ENCODE assay signal across 8 cellular contexts in genomic region chr15:73240864-73241499, GRCh38.
DNase-seq lines count a peak whose midpoint lies in the region; ATAC-seq and TF ChIP-seq lines count a peak whose summit lies in the region.

No MANE protein-coding gene starts in this region.

- no peak overlapping the region for H4K5ac ChIP-seq in mesendoderm (ENCODE audit: low read length)

- POLR2A ChIA-PET in activated CD8-positive, alpha-beta T cell treated with anti-CD3 and anti-CD28 coated beads, Interleukin-2, amount 10 ng/mL, durations not matched to agents 7 days and 5 days (lab: Charles Lee): no interaction called here

- no peak overlapping the region for H3K4me2 ChIP-seq in mesendoderm (ENCODE audit: low read length)

- no peak overlapping the region for H3K27ac ChIP-seq in mesendoderm (ENCODE audit: low read depth, low read length)

- H3K4ac ChIP-seq in mesendoderm (ENCODE audit: low read depth, low read length): no peak overlapping the region

- no peaks in the 10 kb centered on the region for H3K27me3 ChIP-seq in mesendoderm (ENCODE audit: insufficient read depth, low read length, poor library complexity)

- H3K4me1 ChIP-seq in mesendoderm (ENCODE audit: control insufficient read depth, low read depth, low read length): no peaks in the 10 kb centered on the region

- no peak overlapping the region for H3K23ac ChIP-seq in mesendoderm (ENCODE audit: low read length)

- DNase-seq in AG09319 (ENCODE audit: extremely low read depth, low read depth) (peak; percentile 27), NCI-H82 treated with DMSO at 0.1 percent for 48 hours (lab: John Stamatoyannopoulos, UW; ENCODE audit: unreplicated experiment) (peak; percentile 4), mesendoderm (peak; percentile 73)
- peak; percentile 83 for DNase-seq in activated CD8-positive, alpha-beta T cell treated with anti-CD3 and anti-CD28 coated beads, Interleukin-2, amount 10 ng/mL, durations not matched to agents 7 days and 5 days
- peak; percentile 71 to 79 (median 73) for DNase-seq in effector memory CD8-positive, alpha-beta T cell
- peak; percentile 60 for DNase-seq in stimulated activated CD8-positive, alpha-beta memory T cell treated with anti-CD3 and anti-CD28 coated beads, Interleukin-4, amount 100 ng/mL, for 24 hours (ENCODE audit: low read depth)

- H2BK120ac ChIP-seq in mesendoderm (ENCODE audit: low read depth, low read length): no peak overlapping the region

- H3K4me3 Mint-ChIP-seq in activated CD8-positive, alpha-beta T cell treated with anti-CD3 and anti-CD28 coated beads, Interleukin-2, amount 10 ng/mL, durations not matched to agents 7 days and 5 days: no peak overlapping the region
- no peak overlapping the region for H3K4me3 Mint-ChIP-seq in effector memory CD8-positive, alpha-beta T cell

- H3K56ac ChIP-seq in mesendoderm (ENCODE audit: low read length): no peak overlapping the region

- peaks cover 5% of the 10 kb centered on the region for H3K27me3 Mint-ChIP-seq in activated CD8-positive, alpha-beta T cell treated with anti-CD3 and anti-CD28 coated beads, Interleukin-2, amount 10 ng/mL, durations not matched to agents 7 days and 5 days (ENCODE audit: low read depth)
- no peaks in the 10 kb centered on the region for H3K27me3 Mint-ChIP-seq in effector memory CD8-positive, alpha-beta T cell

- no peak overlapping the region for H2BK15ac ChIP-seq in mesendoderm (replicated peaks; ENCODE audit: low read depth)

- no peaks in the 10 kb centered on the region for H3K9me3 Mint-ChIP-seq in activated CD8-positive, alpha-beta T cell treated with anti-CD3 and anti-CD28 coated beads, Interleukin-2, amount 10 ng/mL, durations not matched to agents 7 days and 5 days (ENCODE audit: insufficient read depth)
- H3K9me3 Mint-ChIP-seq in effector memory CD8-positive, alpha-beta T cell: no peaks in the 10 kb centered on the region

- H3K4me3 ChIP-seq in mesendoderm (ENCODE audit: low read length): no peak overlapping the region

- no peaks in the 10 kb centered on the region for H3K79me2 ChIP-seq in mesendoderm (ENCODE audit: control insufficient read depth, insufficient read depth, low read length)

- H3K36me3 Mint-ChIP-seq in activated CD8-positive, alpha-beta T cell treated with anti-CD3 and anti-CD28 coated beads, Interleukin-2, amount 10 ng/mL, durations not matched to agents 7 days and 5 days (ENCODE audit: low read depth): no peaks in the 10 kb centered on the region
- H3K36me3 Mint-ChIP-seq in effector memory CD8-positive, alpha-beta T cell (ENCODE audit: insufficient read depth): no peaks in the 10 kb centered on the region

- H4K8ac ChIP-seq in mesendoderm (ENCODE audit: low read depth, low read length): no peak overlapping the region

- no peak overlapping the region for H2BK5ac ChIP-seq in mesendoderm (ENCODE audit: low read length)

- CTCF ChIA-PET in activated CD8-positive, alpha-beta T cell treated with anti-CD3 and anti-CD28 coated beads, Interleukin-2, amount 10 ng/mL, durations not matched to agents 7 days and 5 days (lab: Charles Lee): interaction anchor here (0.9 to 10.1 kb wide), 29 partner anchors 9 to 547 kb away, joined by 3 to 100 read pairs (median 4); no protein-coding TSS in a partner anchor

- H2AK5ac ChIP-seq in mesendoderm (ENCODE audit: low read length): no peak overlapping the region

- no CpG with 5 or more reads among the region's 4 CpGs for WGBS in mesendoderm (ENCODE audit: extremely low coverage, insufficient coverage, low lambda C conversion rate)

- H3K27ac Mint-ChIP-seq in activated CD8-positive, alpha-beta T cell treated with anti-CD3 and anti-CD28 coated beads, Interleukin-2, amount 10 ng/mL, durations not matched to agents 7 days and 5 days: no peak overlapping the region
- peak overlapping the region in 1 of 2 donors; percentile 1 for H3K27ac Mint-ChIP-seq in effector memory CD8-positive, alpha-beta T cell

- peak; percentile 67 for ATAC-seq in GM21737 (IDR thresholded peaks at IDR 0.05; ENCODE audit: unreplicated experiment)
- peak; percentile 51 for ATAC-seq in activated CD8-positive, alpha-beta T cell treated with anti-CD3 and anti-CD28 coated beads, Interleukin-2, amount 10 ng/mL, durations not matched to agents 7 days and 5 days
- ATAC-seq in effector memory CD8-positive, alpha-beta T cell (replicated peaks): peak; percentile 62
- ATAC-seq in HG03469 (IDR thresholded peaks at IDR 0.05; ENCODE audit: unreplicated experiment): no peak

- H3K79me1 ChIP-seq in mesendoderm (ENCODE audit: low read length): no peaks in the 10 kb centered on the region

- no peak overlapping the region for H3K18ac ChIP-seq in mesendoderm (ENCODE audit: low read length)

- peak; percentile 81 for TF ChIP-seq CTCF in AG09319 (IDR thresholded peaks at IDR 0.05; ENCODE audit: low read depth, low read length)

- no peak overlapping the region for H3K9ac ChIP-seq in mesendoderm (ENCODE audit: low read length)

- no peaks in the 10 kb centered on the region for H3K36me3 ChIP-seq in mesendoderm (ENCODE audit: control insufficient read depth, insufficient read depth, low read length)

- H3K4me1 Mint-ChIP-seq in activated CD8-positive, alpha-beta T cell treated with anti-CD3 and anti-CD28 coated beads, Interleukin-2, amount 10 ng/mL, durations not matched to agents 7 days and 5 days (ENCODE audit: low read depth): no peaks in the 10 kb centered on the region
- no peaks in the 10 kb centered on the region for H3K4me1 Mint-ChIP-seq in effector memory CD8-positive, alpha-beta T cell (ENCODE audit: low read depth in 2 of 2)

Comparison
In these comparisons a context has a peak if more than half of its experiments do, and no peak if none do; other contexts are left out.
1. DNase-seq: peak in every context shown above with its lines; median percentile 83 in activated CD8-positive, alpha-beta T cell treated with anti-CD3 and anti-CD28 coated beads, Interleukin-2, amount 10 ng/mL, durations not matched to agents 7 days and 5 days; 73 in effector memory CD8-positive, alpha-beta T cell; 73 in mesendoderm; 60 in stimulated activated CD8-positive, alpha-beta memory T cell treated with anti-CD3 and anti-CD28 coated beads, Interleukin-4, amount 100 ng/mL, for 24 hours; 27 in AG09319; 4 in NCI-H82 treated with DMSO at 0.1 percent for 48 hours.